Comparison of ENCODE assay signal across 9 cellular contexts in the genomic region with DNA sequence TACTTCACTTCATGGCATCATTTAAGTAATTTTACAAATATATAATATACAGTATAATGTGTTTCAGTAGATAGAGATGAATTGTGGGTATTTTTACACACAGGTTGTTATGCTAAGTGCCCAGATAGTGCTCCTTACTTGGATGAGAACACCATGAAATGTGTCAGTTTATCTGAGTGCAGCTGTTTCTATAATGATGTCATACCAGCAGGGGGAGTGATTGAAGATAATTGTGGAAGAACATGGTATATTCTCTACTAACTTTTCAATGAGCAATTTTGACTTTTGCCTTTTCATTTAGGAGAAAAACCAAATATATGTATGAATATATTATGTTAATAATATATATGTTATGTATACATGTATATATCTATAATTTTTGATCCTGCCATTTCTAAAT.
DNase-seq lines count a peak whose midpoint lies in the region; ATAC-seq and TF ChIP-seq lines count a peak whose summit lies in the region.
"Had no signal": no experiment of that assay in that cellular context is flagged by ENCODE, and none has a peak within 500 bp of the region (broad histone marks: within the 10 kb centered on the region; RNA-seq: fewer than 3 reads in every experiment).

No MANE protein-coding gene starts in this region.

- ATAC-seq in HG02623 (IDR thresholded peaks at IDR 0.05; ENCODE audit: unreplicated experiment) (peak; percentile 71), HG02759 (IDR thresholded peaks at IDR 0.05; ENCODE audit: unreplicated experiment) (no peak), GM18502 (IDR thresholded peaks at IDR 0.05; ENCODE audit: poor library complexity, unreplicated experiment) (no peak)

- no peak for DNase-seq in GM12864 (ENCODE audit: low read depth)
- peak; percentile 62 for DNase-seq in OCI-M1 (lab: John Stamatoyannopoulos, UW)
- DNase-seq in kidney epithelial cell (ENCODE audit: low read depth), result no peak
- no peak for DNase-seq in immature natural killer cell
- DNase-seq in CD4-positive, alpha-beta memory T cell, result no peak

- H3K9me3 ChIP-seq in CD4-positive, alpha-beta memory T cell (ENCODE audit: control insufficient read depth in 1 of 2, low read length in 2 of 2), result no peaks in the 10 kb centered on the region

- no peaks in the 10 kb centered on the region for H3K36me3 Mint-ChIP-seq in immature natural killer cell
- H3K36me3 Mint-ChIP-seq in CD4-positive, alpha-beta memory T cell, result no peaks in the 10 kb centered on the region
- H3K36me3 Mint-ChIP-seq: memory B cell had no signal

- no peaks in the 10 kb centered on the region for H3K27me3 Mint-ChIP-seq in immature natural killer cell (ENCODE audit: low read depth in 3 of 3)
- no peaks in the 10 kb centered on the region for H3K27me3 Mint-ChIP-seq in CD4-positive, alpha-beta memory T cell

- H3K27ac Mint-ChIP-seq in immature natural killer cell, result no peak overlapping the region
- H3K27ac Mint-ChIP-seq in CD4-positive, alpha-beta memory T cell, result no peak overlapping the region
- H3K27ac Mint-ChIP-seq: memory B cell had no signal

- H3K4me3 Mint-ChIP-seq in immature natural killer cell, result no peak overlapping the region
- no peak overlapping the region for H3K4me3 Mint-ChIP-seq in CD4-positive, alpha-beta memory T cell
- H3K4me3 Mint-ChIP-seq: memory B cell had no signal

- peak; percentile 51 for TF ChIP-seq CTCF in GM12864 (IDR thresholded peaks at IDR 0.05; ENCODE audit: low read depth, low read length, missing control alignments)
- TF ChIP-seq CTCF in kidney epithelial cell (IDR thresholded peaks at IDR 0.05; ENCODE audit: insufficient read depth, low read length, poor library complexity, severe bottlenecking), result peak; percentile 32

- intact Hi-C loops in CD4-positive, alpha-beta memory T cell (cut with micrococcal nuclease), result no loop called here

- no peaks in the 10 kb centered on the region for H3K36me3 ChIP-seq in kidney epithelial cell (ENCODE audit: control insufficient read depth, insufficient read depth, low read length)
- H3K36me3 ChIP-seq in CD4-positive, alpha-beta memory T cell (ENCODE audit: insufficient read depth, low read length), result no peaks in the 10 kb centered on the region

- peaks cover 0 to 5% (median 0%) of the 10 kb centered on the region in 6 donors for H3K9me3 Mint-ChIP-seq in immature natural killer cell
- peaks cover 0 to under 1% (median 0%) of the 10 kb centered on the region in 8 donors for H3K9me3 Mint-ChIP-seq in CD4-positive, alpha-beta memory T cell

- POLR2A ChIA-PET in CD4-positive, alpha-beta memory T cell (lab: Charles Lee; ENCODE audit: partially characterized antibody), result no interaction called here

- CTCF ChIA-PET in CD4-positive, alpha-beta memory T cell (lab: Charles Lee; ENCODE audit: partially characterized antibody), result interaction anchor here (0.9 kb wide), 1 partner anchor 10 kb away, joined by 3 read pairs; no protein-coding TSS in a partner anchor

- H3K4me1 Mint-ChIP-seq in immature natural killer cell, result no peaks in the 10 kb centered on the region
- no peaks in the 10 kb centered on the region for H3K4me1 Mint-ChIP-seq in CD4-positive, alpha-beta memory T cell

- H3K4me3 ChIP-seq in GM12864 (ENCODE audit: low read depth, low read length) (no peak overlapping the region), kidney epithelial cell (ENCODE audit: low read depth, low read length) (no peak overlapping the region)
- H3K4me3 ChIP-seq in CD4-positive, alpha-beta memory T cell (ENCODE audit: low read length in 2 of 2), result no peak overlapping the region

- no peak overlapping the region for H3K27ac ChIP-seq in CD4-positive, alpha-beta memory T cell (ENCODE audit: low read depth, low read length)

- H3K4me1 ChIP-seq in CD4-positive, alpha-beta memory T cell (ENCODE audit: insufficient read depth, low read length), result no peaks in the 10 kb centered on the region

- H3K27me3 ChIP-seq in kidney epithelial cell (ENCODE audit: control insufficient read depth, insufficient read depth, low read length), result no peaks in the 10 kb centered on the region
- no peaks in the 10 kb centered on the region for H3K27me3 ChIP-seq in CD4-positive, alpha-beta memory T cell (ENCODE audit: insufficient read depth, low read length)
